Comparison of ENCODE assay signal across 19 cellular contexts in the genomic region with DNA sequence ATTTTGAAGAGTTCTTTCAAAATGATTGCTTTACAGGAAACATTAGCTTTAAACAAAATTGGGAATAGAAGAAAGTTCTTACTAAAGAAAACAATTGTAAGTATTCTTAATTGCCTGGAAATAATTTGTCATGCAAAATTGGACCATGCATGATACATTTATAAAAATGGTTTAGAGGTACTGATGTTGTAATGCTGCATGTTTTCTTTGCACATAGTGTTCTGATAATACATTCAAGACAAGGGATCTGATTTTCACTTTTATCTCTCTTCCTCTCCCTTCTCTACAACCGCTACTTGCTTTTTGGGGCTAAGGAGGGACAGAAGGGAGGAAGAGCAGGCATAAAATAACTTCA.
DNase-seq lines count a peak whose midpoint lies in the region; ATAC-seq, FAIRE-seq and TF ChIP-seq lines count a peak whose summit lies in the region.
"Had no signal": no experiment of that assay in that cellular context is flagged by ENCODE, and none has a peak within 500 bp of the region (broad histone marks: within the 10 kb centered on the region; RNA-seq: fewer than 3 reads in every experiment).

No MANE protein-coding gene starts in this region.

- no peak for FAIRE-seq in H1 (lab: Jason Lieb, UNC)
- FAIRE-seq: D721Med, K562 had no signal

- no peak overlapping the region for H2BK5ac ChIP-seq in H1 (ENCODE audit: low read depth, low read length)

- no peaks in the 10 kb centered on the region for H3F3A ChIP-seq in neural cell (ENCODE audit: insufficient read depth, low read length, poor library complexity, severe bottlenecking)

- H2BK120ac ChIP-seq in H1 (replicated peaks; ENCODE audit: low read depth, low read length), result no peak overlapping the region

- POLR2A ChIA-PET in H1 (lab: Charles Lee; ENCODE audit: partially characterized antibody), result interaction anchor here (0.7 to 2.0 kb wide), 5 partner anchors 20 to 117 kb away, joined by 3 to 4 read pairs (median 3); no protein-coding TSS in a partner anchor

- H4K20me1 ChIP-seq in H1 (replicated peaks in 1 of 2; ENCODE audit: control insufficient read depth in 1 of 2, insufficient read depth in 2 of 2, low read length in 2 of 2) (no peaks in the 10 kb centered on the region), neural cell (ENCODE audit: insufficient read depth) (no peaks in the 10 kb centered on the region)
- H4K20me1 ChIP-seq: BLaER1 had no signal

- H4K8ac ChIP-seq in H1 (ENCODE audit: extremely low read depth, insufficient read depth, low read length), result no peak overlapping the region

- no peak overlapping the region for H2BK20ac ChIP-seq in H1 (ENCODE audit: low read length)

- WGBS in H1 (ENCODE audit: extremely low coverage in 1 of 2, insufficient coverage in 1 of 2, insufficient read length in 1 of 2, insufficient replicate concordance in 2 of 2, low coverage in 1 of 2, low lambda C conversion rate in 2 of 2, missing lambda C conversion rate in 1 of 2), 2 experiments, result 0% methylated on average over 1 of the region's 1 CpG; no CpG with 5 or more reads in 1 of the 2 experiments

- no peak overlapping the region for H2AFZ ChIP-seq in H1 (ENCODE audit: low read length)
- no peak overlapping the region for H2AFZ ChIP-seq in neural cell (ENCODE audit: low read depth, low read length)
- H2AFZ ChIP-seq: PC-9 had no signal

- peaks cover 0 to 3% of the 10 kb centered on the region in 2 experiments; a peak in 2 of 4 replicates for H3K9me3 ChIP-seq in H1 (ENCODE audit: insufficient read depth in 2 of 2, low read depth in 1 of 2, low read length in 1 of 2)
- no peaks in the 10 kb centered on the region for H3K9me3 ChIP-seq in neural cell (ENCODE audit: low read length)
- H3K9me3 ChIP-seq: BLaER1 had no signal

- H3K23me2 ChIP-seq in H1 (ENCODE audit: low read depth, low read length), result no peaks in the 10 kb centered on the region

- H2AK5ac ChIP-seq in H1 (ENCODE audit: low read depth, low read length), result no peak overlapping the region

- CTCF ChIA-PET in H1 (lab: Charles Lee; ENCODE audit: partially characterized antibody), result interaction anchor here (1.0 to 2.0 kb wide), 2 partner anchors 63 to 862 kb away, joined by 3 to 6 read pairs; no protein-coding TSS in a partner anchor

- H3K18ac ChIP-seq in H1 (ENCODE audit: extremely low read depth, low read length), result peak overlapping the region; percentile 9; the same call in 1 of the 2 replicates

- peaks cover 0 to 2% (median 0%) of the 10 kb centered on the region in 3 donors for H3K27me3 Mint-ChIP-seq in immature natural killer cell (ENCODE audit: low read depth in 3 of 3)
- H3K27me3 Mint-ChIP-seq: CD8-positive, alpha-beta memory T cell had no signal

- no peaks in the 10 kb centered on the region for H3K9me2 ChIP-seq in neural cell (ENCODE audit: insufficient read depth, low read length)

- H2BK12ac ChIP-seq in H1 (ENCODE audit: low read depth, low read length), result no peak overlapping the region

- H3K27me3 ChIP-seq in H1 (replicated peaks in 1 of 4; ENCODE audit: control insufficient read depth in 3 of 4, extremely low read depth in 1 of 4, insufficient read depth in 3 of 4, low read length in 3 of 4) (no peaks in the 10 kb centered on the region), neural cell (ENCODE audit: insufficient read depth, low read depth, low read length) (no peaks in the 10 kb centered on the region)
- H3K27me3 ChIP-seq: BLaER1 had no signal

- peak overlapping the region; percentile 40 to 63; a peak in 3 of 4 replicates for H3K4me2 ChIP-seq in H1 (ENCODE audit: insufficient read depth in 1 of 2, low read depth in 2 of 2, low read length in 2 of 2)
- no peak overlapping the region for H3K4me2 ChIP-seq in neural cell (ENCODE audit: low read length)
- H3K4me2 ChIP-seq: BLaER1, PC-9 had no signal

- H3K9me3 Mint-ChIP-seq in immature natural killer cell, result peaks cover 0 to 32% (median 3%) of the 10 kb centered on the region in 6 donors

- no peaks in the 10 kb centered on the region for H3K79me2 ChIP-seq in H1 (ENCODE audit: control insufficient read depth in 1 of 2, insufficient read depth in 2 of 2, low read length in 2 of 2)
- no peaks in the 10 kb centered on the region for H3K79me2 ChIP-seq in neural cell (replicated peaks; ENCODE audit: insufficient read depth, low read length)

- H3K36me3 Mint-ChIP-seq in immature natural killer cell, result no peaks in the 10 kb centered on the region
- H3K36me3 Mint-ChIP-seq: CD8-positive, alpha-beta memory T cell had no signal

- peaks cover 4 to 25% (median 25%) of the 10 kb centered on the region in 4 experiments; a peak in 5 of 7 replicates for H3K4me1 ChIP-seq in H1 (replicated peaks in 1 of 4; ENCODE audit: control insufficient read depth in 3 of 4, insufficient read depth in 4 of 4, low read length in 3 of 4)
- H3K4me1 ChIP-seq: BLaER1 had no signal

- H3K27ac ChIP-seq in H1 (ENCODE audit: low read depth, low read length) (peak overlapping the region; percentile 24; the same call in 1 of the 2 replicates), neural cell (ENCODE audit: low read length) (peak overlapping the region; percentile 58)
- H3K27ac ChIP-seq: BLaER1, PC-9 had no signal

- no peak overlapping the region for H2BK15ac ChIP-seq in H1 (ENCODE audit: low read length)

- TF ChIP-seq CTCF in H1 (IDR thresholded peaks at IDR 0.05; ENCODE audit: control extremely low read depth in 1 of 3, insufficient read depth in 1 of 3, low read depth in 1 of 3, low read length in 3 of 3), result no peak
- no peak for TF ChIP-seq CTCF in neural cell (IDR thresholded peaks at IDR 0.05; ENCODE audit: poor library complexity, severe bottlenecking)

- no peak overlapping the region for H3K56ac ChIP-seq in H1 (replicated peaks; ENCODE audit: insufficient read length, low read depth, low read length)

- H3K4me3 ChIP-seq in H1 (ENCODE audit: extremely low read depth in 1 of 4, insufficient read depth in 2 of 4, low read depth in 3 of 4, low read length in 4 of 4), result peak overlapping the region in 1 of 4 experiments; percentile 33; a peak in 1 of 8 replicates
- peak overlapping the region; percentile 37 for H3K4me3 ChIP-seq in neural cell (ENCODE audit: low read length)
- H3K4me3 ChIP-seq: BLaER1, K562, PC-9 had no signal

- H3K4ac ChIP-seq in H1 (replicated peaks; ENCODE audit: insufficient read length, low read depth, low read length), result no peak overlapping the region

- TF ChIP-seq RAD21 in H1 (IDR thresholded peaks at IDR 0.05 in 1 of 2, conservative IDR thresholded peaks at IDR 0.05 in 1 of 2; ENCODE audit: low read depth in 2 of 2, low read length in 2 of 2) (no peak), neural cell (conservative IDR thresholded peaks at IDR 0.05) (no peak)

- H3K9ac ChIP-seq in H1 (replicated peaks in 1 of 4; ENCODE audit: extremely low read depth in 1 of 4, low read depth in 3 of 4, low read length in 3 of 4), result no peak overlapping the region
- no peak overlapping the region for H3K9ac ChIP-seq in neural cell (ENCODE audit: low read length)
- H3K9ac ChIP-seq: BLaER1 had no signal

- no peak for TF ChIP-seq POLR2A in H1 (IDR thresholded peaks at IDR 0.05; ENCODE audit: control extremely low read depth in 1 of 2, low read depth in 2 of 2, low read length in 2 of 2)

- TF ChIP-seq EP300 in H1 (IDR thresholded peaks at IDR 0.05; ENCODE audit: borderline replicate concordance in 1 of 2, low read depth in 2 of 2, low read length in 2 of 2) (no peak), neural cell (conservative IDR thresholded peaks at IDR 0.05; ENCODE audit: poor library complexity, severe bottlenecking) (no peak)

- no peaks in the 10 kb centered on the region for H3K79me1 ChIP-seq in H1 (ENCODE audit: low read depth, low read length)

- H3K23ac ChIP-seq in H1 (ENCODE audit: insufficient read length), result no peak overlapping the region

- DNase-seq in Right ventricle myocardium superior, result no peak
- no peak for DNase-seq in cardiac septum (ENCODE audit: low spot score)
- DNase-seq in H1 (ENCODE audit: low read depth in 1 of 2, low spot score in 2 of 2), result no peak
- no peak for DNase-seq in NCI-H128 (lab: John Stamatoyannopoulos, UW; ENCODE audit: unreplicated experiment)
- DNase-seq in OCI-M2 (lab: John Stamatoyannopoulos, UW; ENCODE audit: unreplicated experiment), result no peak
- no peak for DNase-seq in immature natural killer cell
- DNase-seq: CD8-positive, alpha-beta memory T cell; DMS79; NCI-H1436; NCI-H2029 treated with DMSO at 0.1 percent for 48 hours; NCI-H510A; NCI-H774; PC-9 had no signal

- no peak overlapping the region for H4K91ac ChIP-seq in H1 (replicated peaks; ENCODE audit: insufficient read length, low read length)

- H3K14ac ChIP-seq in H1 (ENCODE audit: insufficient read length), result no peak overlapping the region

- H3K4me1 Mint-ChIP-seq in immature natural killer cell, result no peaks in the 10 kb centered on the region
- H3K4me1 Mint-ChIP-seq: CD8-positive, alpha-beta memory T cell had no signal

- ATAC-seq in Right ventricle myocardium superior (ENCODE audit: poor library complexity) (peak; percentile 53), GM21737 (IDR thresholded peaks at IDR 0.05; ENCODE audit: unreplicated experiment) (no peak)
- ATAC-seq: HCT116, K562 had no signal

- H3K27ac Mint-ChIP-seq in immature natural killer cell, result no peak overlapping the region
- H3K27ac Mint-ChIP-seq: CD8-positive, alpha-beta memory T cell had no signal

- H4K5ac ChIP-seq in H1 (ENCODE audit: insufficient read length, low read depth, low read length), result peak overlapping the region; percentile 86

- intact Hi-C loops in Right ventricle myocardium superior (cut with DNase I) (no loop called here), cardiac septum (cut with DNase I) (no loop called here)

- H3K4me3 Mint-ChIP-seq in immature natural killer cell, result no peak overlapping the region
- H3K4me3 Mint-ChIP-seq: CD8-positive, alpha-beta memory T cell had no signal

- H3K36me3 ChIP-seq in H1 (ENCODE audit: control insufficient read depth in 2 of 4, insufficient read depth in 4 of 4, low read length in 3 of 4), result no peaks in the 10 kb centered on the region
- H3K36me3 ChIP-seq in neural cell (ENCODE audit: insufficient read depth, low read length), result no peaks in the 10 kb centered on the region
- H3K36me3 ChIP-seq: BLaER1 had no signal

TF ChIP-seq in H1, 55 proteins besides CTCF, POLR2A, EP300 and RAD21 (continues in another document):
- no peak for TF ChIP-seq FOSL1 (IDR thresholded peaks at IDR 0.05; ENCODE audit: insufficient read depth, low read depth, low read length)

TF ChIP-seq in neural cell, 6 proteins besides CTCF, POLR2A, EP300 and RAD21 (continues in another document):
- TF ChIP-seq MXI1 (conservative IDR thresholded peaks at IDR 0.05; ENCODE audit: poor library complexity, severe bottlenecking) (no peak), EZH2 (IDR thresholded peaks at IDR 0.05; ENCODE audit: borderline replicate concordance, insufficient read depth, low read length, poor library complexity, severe bottlenecking) (no peak), POLR2AphosphoS5 (IDR thresholded peaks at IDR 0.05) (no peak)
